ENCODE assay signal across 8 cellular contexts in genomic region chr1:21782868-21783678, GRCh38. TPM values are rescaled to one million over a fixed set of nuclear protein-coding genes. Genes with fewer than 3 reads are reported as not detected.
DNase-seq lines count a peak whose midpoint lies in the region; ATAC-seq and TF ChIP-seq lines count a peak whose summit lies in the region.

Gene USP48 (minus strand): TSS chr1:21783149. CDS start chr1:21782957, 192 bp downstream.

- H3K27ac ChIP-seq in KOPT-K1 (ENCODE audit: low read depth, low read length, poor library complexity, severe bottlenecking) (peak within 1 kb of the TSS; percentile 98), Peyer's patch (peak within 1 kb of the TSS; percentile 94 to 100 (median 98)), muscle layer of colon (ENCODE audit: low read depth, low read length) (peak within 1 kb of the TSS; percentile 100)

- H3K9me3 ChIP-seq in KOPT-K1 (ENCODE audit: insufficient read depth, low read length, poor library complexity, severe bottlenecking) (peaks cover 3% of the 10 kb centered on the region), Peyer's patch (no peaks in the 10 kb centered on the region), muscle layer of colon (ENCODE audit: low read length) (no peaks in the 10 kb centered on the region)

- ATAC-seq in GM21825 (IDR thresholded peaks at IDR 0.05; ENCODE audit: unreplicated experiment) (peak; percentile 63), esophagus mucosa (peak; percentile 92)

- H3K36me3 ChIP-seq in KOPT-K1 (ENCODE audit: insufficient read depth, low read length) (no peaks in the 10 kb centered on the region), Peyer's patch (no peaks in the 10 kb centered on the region), muscle layer of colon (ENCODE audit: insufficient read depth, low read length) (no peaks in the 10 kb centered on the region)

- H3K9ac ChIP-seq in muscle layer of colon (ENCODE audit: low read length) = peak within 1 kb of the TSS; percentile 93

- H3K27me3 ChIP-seq in Peyer's patch (no peaks in the 10 kb centered on the region), muscle layer of colon (ENCODE audit: control insufficient read depth in 1 of 2, insufficient read depth in 2 of 2, low read length in 2 of 2) (no peaks in the 10 kb centered on the region)

- H3K4me3 ChIP-seq in Peyer's patch (peak within 1 kb of the TSS; percentile 69 to 99 (median 90)), muscle layer of colon (ENCODE audit: low read depth in 1 of 2, low read length in 2 of 2) (peak within 1 kb of the TSS; percentile 88 to 92)

- DNase-seq in DMS53 treated with DMSO at 0.1 percent for 48 hours (lab: John Stamatoyannopoulos, UW; ENCODE audit: unreplicated experiment) (peak; percentile 88), Peyer's patch (peak; percentile 97 to 99 (median 98))
- peak; percentile 98 for DNase-seq in activated T-cell treated with anti-CD3 and anti-CD28 coated beads, Interleukin-2, amount 50 U/mL, for 48 hours
- DNase-seq in stimulated activated CD8-positive, alpha-beta memory T cell treated with anti-CD3 and anti-CD28 coated beads, Interleukin-7, amount 100 ng/mL, for 1 hour (ENCODE audit: low read depth in 2 of 2) = peak; percentile 89 to 91

- peak; percentile 88 to 96 for TF ChIP-seq POLR2A in Peyer's patch (IDR thresholded peaks at IDR 0.05)

- peak in 1 of 6 experiments; percentile 9 for TF ChIP-seq CTCF in Peyer's patch (IDR thresholded peaks at IDR 0.05)

- peaks cover 0 to 15% (median 4%) of the 10 kb centered on the region in 4 donors for H3K4me1 ChIP-seq in Peyer's patch
- peaks cover 19% of the 10 kb centered on the region for H3K4me1 ChIP-seq in muscle layer of colon (ENCODE audit: insufficient read depth, low read length)

RNA-seq across cellular contexts. Expression of gene USP48, which starts in this region (rescaled TPM):
- total RNA-seq in Peyer's patch (100 to 1,000 TPM in 1 of 4 donors, 10 to 100 TPM in 3; 35.4 to 198 (median 50.7) TPM), esophagus mucosa (37.3 TPM)

Comparison
In these comparisons a context has a peak if more than half of its experiments do, and no peak if none do; other contexts are left out.
1. Peak in every context shown above with its lines: DNase-seq, ATAC-seq, H3K4me3 ChIP-seq and H3K27ac ChIP-seq.